Comparison of ENCODE assay signal across 19 cellular contexts in genomic region chr3:47007482-47008257, GRCh38. TPM values are rescaled to one million over a fixed set of nuclear protein-coding genes. Genes with fewer than 3 reads are reported as not detected.
DNase-seq lines count a peak whose midpoint lies in the region; ATAC-seq and TF ChIP-seq lines count a peak whose summit lies in the region.
"Had no signal": no experiment of that assay in that cellular context is flagged by ENCODE, and none has a peak within 500 bp of the region (broad histone marks: within the 10 kb centered on the region; RNA-seq: fewer than 3 reads in every experiment).

No MANE protein-coding gene starts in this region.

- ATAC-seq in right cardiac atrium, result no peak
- ATAC-seq in RWPE2 (ENCODE audit: low read depth), result no peak
- no peak for ATAC-seq in GM19452 (IDR thresholded peaks at IDR 0.05; ENCODE audit: unreplicated experiment)
- ATAC-seq: heart right ventricle, Right ventricle myocardium inferior had no signal

- TF ChIP-seq POLR2A in lower leg skin (IDR thresholded peaks at IDR 0.05) (no peak), uterus (IDR thresholded peaks at IDR 0.05) (no peak)

- intact Hi-C loops in right cardiac atrium (cut with DNase I) (loop anchor here in 2 of 4 donors (10.0 kb wide), 1 partner anchor 303 kb away; the partner anchor contains the start of gene TMIE (in 2 of the 2)), lower leg skin (cut with DNase I; ENCODE audit: low total_unique reads) (no loop called here), uterus (cut with DNase I; ENCODE audit: low total_unique reads) (no loop called here)

- H3K4me3 ChIP-seq in right cardiac atrium (ENCODE audit: low read length) (no peak overlapping the region), right atrium auricular region (no peak overlapping the region), RWPE2 (ENCODE audit: severe bottlenecking) (no peak overlapping the region), lower leg skin (ENCODE audit: low read depth, poor library complexity, severe bottlenecking) (no peak overlapping the region), uterus (no peak overlapping the region)
- H3K4me3 ChIP-seq: heart right ventricle, transverse colon had no signal

- H3K9me3 ChIP-seq in right cardiac atrium (ENCODE audit: control insufficient read depth, low read length) (no peaks in the 10 kb centered on the region), right atrium auricular region (no peaks in the 10 kb centered on the region), RWPE2 (ENCODE audit: severe bottlenecking) (no peaks in the 10 kb centered on the region), uterus (no peaks in the 10 kb centered on the region)
- H3K9me3 ChIP-seq: heart right ventricle, transverse colon had no signal

- H3K27ac ChIP-seq in right cardiac atrium (ENCODE audit: low read length) (no peak overlapping the region), right atrium auricular region (no peak overlapping the region), RWPE2 (ENCODE audit: poor library complexity, severe bottlenecking) (no peak overlapping the region), uterus (no peak overlapping the region)
- H3K27ac ChIP-seq: transverse colon, VCaP had no signal

- DNase-seq in right cardiac atrium (peak; percentile 17 to 55 (median 43)), right atrium auricular region (ENCODE audit: low spot score) (no peak), RWPE2 (ENCODE audit: low spot score) (peak; percentile 59), lower leg skin (ENCODE audit: low spot score in 2 of 2) (peak; percentile 13 to 87), uterus (peak; percentile 13 to 16), DMS53 (lab: John Stamatoyannopoulos, UW) (no peak), superior temporal gyrus (ENCODE audit: extremely low spot score) (no peak)
- DNase-seq: endodermal cell; H9; mammary epithelial cell; NCI-H2081; NCI-H510A treated with DMSO at 0.1 percent for 48 hours; nephron progenitor cell; stimulated activated naive CD4-positive, alpha-beta T cell treated with Interleukin-2 at 50 U/mL for 16 hours had no signal

- TF ChIP-seq CTCF in right atrium auricular region (IDR thresholded peaks at IDR 0.05) (no peak), RWPE2 (IDR thresholded peaks at IDR 0.05; ENCODE audit: poor library complexity, severe bottlenecking) (no peak), lower leg skin (IDR thresholded peaks at IDR 0.05) (no peak), uterus (IDR thresholded peaks at IDR 0.05) (no peak)

- H3K4me1 ChIP-seq in right cardiac atrium (ENCODE audit: control insufficient read depth, insufficient read depth, low read length) (no peaks in the 10 kb centered on the region), right atrium auricular region (peaks cover 0 to 17% of the 10 kb centered on the region in 2 donors), RWPE2 (ENCODE audit: insufficient read depth, poor library complexity, severe bottlenecking) (no peaks in the 10 kb centered on the region), uterus (peaks cover 0 to 8% of the 10 kb centered on the region in 2 donors)

- WGBS in right cardiac atrium, result 88% methylated on average over 16 of the region's 16 CpGs
- 79 to 82% methylated on average over 10 to 15 of the region's 16 CpGs for WGBS in lower leg skin, 2 donors

- no peaks in the 10 kb centered on the region for H3K27me3 ChIP-seq in right cardiac atrium (ENCODE audit: control insufficient read depth, insufficient read depth)
- H3K27me3 ChIP-seq in right atrium auricular region, result no peaks in the 10 kb centered on the region
- no peaks in the 10 kb centered on the region for H3K27me3 ChIP-seq in RWPE2 (ENCODE audit: insufficient read depth, poor library complexity, severe bottlenecking)
- H3K27me3 ChIP-seq in uterus, result no peaks in the 10 kb centered on the region
- H3K27me3 ChIP-seq: heart right ventricle, transverse colon had no signal

- H3K36me3 ChIP-seq in right atrium auricular region (peaks cover 9% of the 10 kb centered on the region), RWPE2 (ENCODE audit: low read depth) (peaks cover 51% of the 10 kb centered on the region), uterus (no peaks in the 10 kb centered on the region)

RNA-seq across cellular contexts. Expression of gene NBEAL2, which starts 28.2 kb away (rescaled TPM):
- total RNA-seq in right cardiac atrium (10 to 100 TPM; 15.9 to 20.1 (median 17.3) TPM), right atrium auricular region (10 to 100 TPM in 1 of 2 donors, 1 to 10 TPM in 1; 7.5 to 15.3 TPM), lower leg skin (100 to 1,000 TPM; 176 to 519 (median 217) TPM), uterus (10 to 100 TPM; 13.1 to 41.1 (median 23.8) TPM)
- polyA plus RNA-seq in right cardiac atrium, result 13.7 TPM

RNA-seq across cellular contexts. Expression of gene CCDC12, which starts 31.1 kb away (rescaled TPM):
- total RNA-seq in right cardiac atrium, result 10 to 100 TPM; 31.2 to 37.7 (median 34.2) TPM
- 58.0 TPM for polyA plus RNA-seq in right cardiac atrium
- 10 to 100 TPM; 27.5 to 38.6 TPM for total RNA-seq in right atrium auricular region
- total RNA-seq in lower leg skin, result 100 to 1,000 TPM in 1 of 4 donors, 10 to 100 TPM in 3; 64.6 to 101 (median 82.5) TPM
- total RNA-seq in uterus, result 10 to 100 TPM in 3 of 4 donors, 1 to 10 TPM in 1; 4.1 to 92.0 (median 41.2) TPM

Comparison
In these comparisons a context has a peak if more than half of its experiments do, and no peak if none do; other contexts are left out.
1. DNase-seq: peak in right cardiac atrium (3 of 3), RWPE2 (single experiment), lower leg skin (2 of 2) and uterus (2 of 2); none in right atrium auricular region (single experiment), DMS53 (single experiment) and superior temporal gyrus (single experiment).
2. RNA of gene NBEAL2, which starts 28.2 kb away (total RNA-seq): 176 to 519 TPM in lower leg skin; 13.1 to 41.1 TPM in uterus, 15.9 to 20.1 TPM in right cardiac atrium and 7.5 to 15.3 TPM in right atrium auricular region; every median in the first group is over 4 times any median in the second.